ENCODE assay signal across 26 cellular contexts in genomic region chr20:24004470-24004869, GRCh38. TPM values are rescaled to one million over a fixed set of nuclear protein-coding genes. Genes with fewer than 3 reads are reported as not detected.
DNase-seq lines count a peak whose midpoint lies in the region; ATAC-seq and TF ChIP-seq lines count a peak whose summit lies in the region.
"Had no signal": no experiment of that assay in that cellular context is flagged by ENCODE, and none has a peak within 500 bp of the region (broad histone marks: within the 10 kb centered on the region; RNA-seq: fewer than 3 reads in every experiment).

No MANE protein-coding gene starts in this region.

- DNase-seq in ELF-1 (ENCODE audit: low read depth, low spot score) (peak; percentile 54), WTC11 (ENCODE audit: low spot score) (no peak), iPS-NIHi11 (ENCODE audit: low spot score) (peak; percentile 43), progenitor cell of endocrine pancreas (ENCODE audit: low spot score, unreplicated experiment) (no peak), NCI-H1694 treated with DMSO at 0.1 percent for 48 hours (lab: John Stamatoyannopoulos, UW) (no peak), sigmoid colon (no peak)
- DNase-seq in activated CD4-positive, alpha-beta T cell treated with anti-CD3 and anti-CD28 coated beads, Interleukin-2, amount 50 U/mL, for 48 hours, result no peak
- DNase-seq: 8988T; BE2C; C1 segment of cervical spinal cord; CD4-positive, CD25-positive, alpha-beta regulatory T cell; CD8-positive, alpha-beta memory T cell; COR-L47; DMS 273 treated with DMSO at 0.1 percent for 48 hours; DMS53; DND-41; EL; KBM-7 had no signal

- H3K4me1 Mint-ChIP-seq in WTC11 (peaks cover 21% of the 10 kb centered on the region), progenitor cell of endocrine pancreas (ENCODE audit: low read depth) (peaks cover 3% of the 10 kb centered on the region)
- H3K4me1 Mint-ChIP-seq: CD4-positive, CD25-positive, alpha-beta regulatory T cell; CD8-positive, alpha-beta memory T cell had no signal

- no peak overlapping the region for H3K4me3 ChIP-seq in sigmoid colon
- H3K4me3 ChIP-seq: HAP-1 had no signal

- H3K27me3 Mint-ChIP-seq in WTC11 (ENCODE audit: low read depth), result no peaks in the 10 kb centered on the region
- H3K27me3 Mint-ChIP-seq in progenitor cell of endocrine pancreas, result peaks cover 9% of the 10 kb centered on the region
- H3K27me3 Mint-ChIP-seq: IgD-negative memory B cell had no signal

- TF ChIP-seq CTCF in WTC11 (IDR thresholded peaks at IDR 0.05), result no peak
- TF ChIP-seq CTCF in progenitor cell of endocrine pancreas (IDR thresholded peaks at IDR 0.05; ENCODE audit: unreplicated experiment), result no peak
- TF ChIP-seq CTCF in sigmoid colon (IDR thresholded peaks at IDR 0.05), result no peak

- ATAC-seq in WTC11 (peak; percentile 46; the same call in 1 of the 2 replicates), GM21528 (IDR thresholded peaks at IDR 0.05; ENCODE audit: low FRiP score, unreplicated experiment) (no peak)
- ATAC-seq: HepG2 had no signal

- no peak overlapping the region for H3K27ac Mint-ChIP-seq in WTC11
- H3K27ac Mint-ChIP-seq in progenitor cell of endocrine pancreas, result peak overlapping the region; percentile 69
- H3K27ac Mint-ChIP-seq: IgD-negative memory B cell had no signal

- CTCF ChIA-PET in WTC11 (lab: Charles Lee), result no interaction called here

- no peak overlapping the region for H3K4me3 Mint-ChIP-seq in WTC11
- no peak overlapping the region for H3K4me3 Mint-ChIP-seq in progenitor cell of endocrine pancreas (ENCODE audit: low read depth)
- H3K4me3 Mint-ChIP-seq: CD4-positive, CD25-positive, alpha-beta regulatory T cell; CD8-positive, alpha-beta memory T cell; IgD-negative memory B cell had no signal

- TF ChIP-seq EP300 in sigmoid colon (IDR thresholded peaks at IDR 0.05), result no peak

- POLR2A ChIA-PET in WTC11 (lab: Charles Lee), result interaction anchor here (0.5 kb wide), 1 partner anchor 13 kb away, joined by 3 read pairs; no protein-coding TSS in a partner anchor

- 71 to 74% methylated on average over 9 of the region's 9 CpGs for WGBS in sigmoid colon, 2 donors

- H3K36me3 ChIP-seq in sigmoid colon, result no peaks in the 10 kb centered on the region
- H3K36me3 ChIP-seq: BE2C, HAP-1 had no signal

- no peaks in the 10 kb centered on the region for H3K4me1 ChIP-seq in sigmoid colon
- H3K4me1 ChIP-seq: BE2C, HAP-1 had no signal

- H3K27ac ChIP-seq in sigmoid colon, result no peak overlapping the region
- H3K27ac ChIP-seq: HL-60 had no signal

- H3K9me3 Mint-ChIP-seq in WTC11 (no peaks in the 10 kb centered on the region), progenitor cell of endocrine pancreas (ENCODE audit: low read depth) (no peaks in the 10 kb centered on the region)
- H3K9me3 Mint-ChIP-seq: CD4-positive, CD25-positive, alpha-beta regulatory T cell; CD8-positive, alpha-beta memory T cell had no signal

- no peak for TF ChIP-seq POLR2A in sigmoid colon (IDR thresholded peaks at IDR 0.05)

- intact Hi-C loops in sigmoid colon (cut with DNase I), result no loop called here

- no peaks in the 10 kb centered on the region for H3K9me3 ChIP-seq in sigmoid colon
- H3K9me3 ChIP-seq: BE2C, HAP-1 had no signal

- no peaks in the 10 kb centered on the region for H3K36me3 Mint-ChIP-seq in WTC11
- no peaks in the 10 kb centered on the region for H3K36me3 Mint-ChIP-seq in progenitor cell of endocrine pancreas (ENCODE audit: insufficient read depth)
- H3K36me3 Mint-ChIP-seq: CD4-positive, CD25-positive, alpha-beta regulatory T cell; CD8-positive, alpha-beta memory T cell; IgD-negative memory B cell had no signal

- H3K27me3 ChIP-seq in sigmoid colon, result peaks cover 0 to 3% (median 0%) of the 10 kb centered on the region in 3 donors

TF ChIP-seq in WTC11, 78 proteins besides CTCF, POLR2A, EP300 and RAD21:
- TF ChIP-seq GRHL2 (CRISPR knock-in tag; IDR thresholded peaks at IDR 0.05; ENCODE audit: insufficient replicate concordance, severe bottlenecking), result no peak
TF ChIP-seq in WTC11: peak in this region for 0.

RNA-seq across cellular contexts. Expression of gene GGTLC1, which starts 15.9 kb away (rescaled TPM):
- total RNA-seq in WTC11 (2021) (not detected in 3 replicates), progenitor cell of endocrine pancreas (not detected in 2 replicates), sigmoid colon (not detected)
- not detected for polyA plus RNA-seq in sigmoid colon
- total RNA-seq: A673; CD4-positive, CD25-positive, alpha-beta regulatory T cell; CD8-positive, alpha-beta memory T cell; H1; HepG2 had no signal
- polyA plus RNA-seq: AG04450; CD4-positive, CD25-positive, alpha-beta regulatory T cell; CD8-positive, alpha-beta memory T cell; H1; HepG2; IgD-negative memory B cell had no signal

Comparison
In these comparisons a context has a peak if more than half of its experiments do, and no peak if none do; other contexts are left out.
1. DNase-seq: peak in ELF-1 (single experiment) and iPS-NIHi11 (single experiment); none in WTC11 (single experiment), progenitor cell of endocrine pancreas (single experiment), NCI-H1694 treated with DMSO at 0.1 percent for 48 hours (single experiment), activated CD4-positive, alpha-beta T cell treated with anti-CD3 and anti-CD28 coated beads, Interleukin-2, amount 50 U/mL, for 48 hours (0 of 2) and sigmoid colon (single experiment).